ENCODE assay signal across 7 cellular contexts in genomic region chr9:97468658-97469448, GRCh38. TPM values are rescaled to one million over a fixed set of nuclear protein-coding genes. Genes with fewer than 3 reads are reported as not detected.
DNase-seq lines count a peak whose midpoint lies in the region; ATAC-seq and TF ChIP-seq lines count a peak whose summit lies in the region.

No MANE protein-coding gene starts in this region.

- no peaks in the 10 kb centered on the region for H3K79me1 ChIP-seq in IMR-90 (ENCODE audit: low read depth in 1 of 2, low read length in 2 of 2)

- no peak overlapping the region for H3K9ac ChIP-seq in IMR-90 (ENCODE audit: low read depth, low read length)
- H3K9ac ChIP-seq in rectal smooth muscle tissue (ENCODE audit: low read length) = no peak overlapping the region

- H3K4ac ChIP-seq in IMR-90 (ENCODE audit: low read depth, low read length) = no peak overlapping the region

- no peak overlapping the region for H2BK5ac ChIP-seq in IMR-90 (ENCODE audit: low read depth, low read length, poor library complexity, severe bottlenecking)

- H3K4me1 ChIP-seq in IMR-90 (ENCODE audit: control insufficient read depth, insufficient read depth, low read length) (peaks cover 2% of the 10 kb centered on the region), right atrium auricular region (peaks cover 0 to 19% of the 10 kb centered on the region in 2 donors), rectal smooth muscle tissue (ENCODE audit: control insufficient read depth, insufficient read depth, low read length) (peaks cover 5% of the 10 kb centered on the region)

- no TSS peak for BruUV-seq in IMR-90 (replicated peaks; lab: Mats Ljungman, UMichigan)

- no peak overlapping the region for H4K5ac ChIP-seq in IMR-90 (ENCODE audit: low read depth, low read length)

- H2AK9ac ChIP-seq in IMR-90 (replicated peaks; ENCODE audit: low read depth, low read length, poor library complexity) = no peak overlapping the region

- ATAC-seq in GM21786 (IDR thresholded peaks at IDR 0.05; ENCODE audit: unreplicated experiment) (peak; percentile 80), IMR-90 (ENCODE audit: low read depth) (peak; percentile 97)

- H3K4me3 ChIP-seq in IMR-90 (ENCODE audit: insufficient read depth, low read depth, low read length) (no peak overlapping the region), right atrium auricular region (no peak overlapping the region), rectal smooth muscle tissue (ENCODE audit: low read length) (no peak overlapping the region)

- H2BK20ac ChIP-seq in IMR-90 (ENCODE audit: low read depth, low read length) = no peak overlapping the region

- no peaks in the 10 kb centered on the region for H4K20me1 ChIP-seq in IMR-90 (ENCODE audit: insufficient read depth, low read length)

- peak; percentile 55; the same call in 1 of the 2 replicates for TF ChIP-seq POLR2A in IMR-90 (IDR thresholded peaks at IDR 0.05; ENCODE audit: low read depth, low read length)

- peak; percentile 98 for TF ChIP-seq RAD21 in IMR-90 (IDR thresholded peaks at IDR 0.05; ENCODE audit: low read length)

- H3K4me2 ChIP-seq in IMR-90 (ENCODE audit: low read depth, low read length) = no peak overlapping the region

- no peak overlapping the region for H2BK15ac ChIP-seq in IMR-90 (ENCODE audit: low read depth, low read length)

- TF ChIP-seq CTCF in GM10266 (IDR thresholded peaks at IDR 0.05; ENCODE audit: control insufficient read depth, insufficient read depth, low read depth, missing control alignments) = peak; percentile 90
- TF ChIP-seq CTCF in IMR-90 (conservative IDR thresholded peaks at IDR 0.05; ENCODE audit: low read depth, low read length) = peak; percentile 95
- TF ChIP-seq CTCF in right atrium auricular region (IDR thresholded peaks at IDR 0.05) = peak; percentile 62 to 86

- H4K91ac ChIP-seq in IMR-90 (ENCODE audit: insufficient read depth, low read depth, low read length) = no peak overlapping the region

- H3K14ac ChIP-seq in IMR-90 (replicated peaks; ENCODE audit: low read depth, low read length) = no peak overlapping the region

- H3K9me1 ChIP-seq in IMR-90 (ENCODE audit: insufficient read depth, low read length) = peaks cover 3% of the 10 kb centered on the region; the same call in 1 of the 2 replicates

- H3K27me3 ChIP-seq in IMR-90 (ENCODE audit: control insufficient read depth, insufficient read depth, low read length) (no peaks in the 10 kb centered on the region), right atrium auricular region (no peaks in the 10 kb centered on the region), rectal smooth muscle tissue (ENCODE audit: control insufficient read depth, insufficient read depth, low read length) (no peaks in the 10 kb centered on the region)

- POLR2A ChIA-PET in IMR-90 (lab: Charles Lee; ENCODE audit: unreplicated experiment) = interaction anchor here (1.0 kb wide), 1 partner anchor 129 kb away, joined by 3 read pairs; no protein-coding TSS in a partner anchor

- no peak overlapping the region for H3K56ac ChIP-seq in IMR-90 (ENCODE audit: extremely low read depth, insufficient read depth, low read length)

- no CpG with 5 or more reads among the region's 4 CpGs for WGBS in IMR-90 (ENCODE audit: extremely low coverage in 2 of 2, insufficient read length in 1 of 2), 2 experiments

- H3K18ac ChIP-seq in IMR-90 (ENCODE audit: low read depth, low read length) = no peak overlapping the region

- no peak overlapping the region for H3K23ac ChIP-seq in IMR-90 (ENCODE audit: low read depth, low read length)

- H4K8ac ChIP-seq in IMR-90 (ENCODE audit: low read depth in 2 of 2, low read length in 2 of 2) = no peak overlapping the region

- dilution Hi-C loops in IMR-90 (cut with HindIII; ENCODE audit: low sequenced_read_pairs, unreplicated experiment) = no loop called here

- H3K9me3 ChIP-seq in IMR-90 (ENCODE audit: control insufficient read depth, insufficient read depth, low read length) = no peaks in the 10 kb centered on the region
- no peaks in the 10 kb centered on the region for H3K9me3 ChIP-seq in right atrium auricular region

- DNase-seq in GM10266 (ENCODE audit: extremely low spot score) (peak; percentile 75), IMR-90 (peak; percentile 65), RKO (ENCODE audit: low spot score) (peak; percentile 77), right atrium auricular region (ENCODE audit: low spot score) (peak; percentile 90)

- in situ Hi-C loops in IMR-90 (cut with MboI; ENCODE audit: low sequenced_read_pairs) = loop anchor here (5.0 kb wide), 1 partner anchor 148 kb away; no protein-coding TSS in a partner anchor

- CTCF ChIA-PET in IMR-90 (lab: Yijun Ruan, JAX) = interaction anchor here (0.6 to 7.4 kb wide), 15 partner anchors 10 to 164 kb away, joined by 3 to 119 read pairs (median 6); partner anchors contain the start of genes NCBP1, TMOD1 and TSTD2

- peaks cover 3% of the 10 kb centered on the region; the same call in 1 of the 2 replicates for H3K36me3 ChIP-seq in IMR-90 (ENCODE audit: control insufficient read depth, insufficient read depth, low read length)
- no peaks in the 10 kb centered on the region for H3K36me3 ChIP-seq in right atrium auricular region
- H3K36me3 ChIP-seq in rectal smooth muscle tissue (ENCODE audit: control insufficient read depth, insufficient read depth, low read length) = peaks cover 10% of the 10 kb centered on the region

- no peak overlapping the region for H3K27ac ChIP-seq in IMR-90 (ENCODE audit: insufficient read depth, low read length)
- peak overlapping the region; percentile 64 for H3K27ac ChIP-seq in angular gyrus (ENCODE audit: low read depth, low read length)
- H3K27ac ChIP-seq in right atrium auricular region = peak overlapping the region; percentile 72 to 78
- H3K27ac ChIP-seq in rectal smooth muscle tissue (ENCODE audit: low read depth, low read length) = peak overlapping the region; percentile 32

- no peak overlapping the region for H2AK5ac ChIP-seq in IMR-90 (ENCODE audit: low read depth, low read length)

- no peak overlapping the region for H2BK120ac ChIP-seq in IMR-90 (ENCODE audit: low read depth, low read length)

- no peak overlapping the region for H2AFZ ChIP-seq in IMR-90 (replicated peaks; ENCODE audit: low read length, poor library complexity)

- intact Hi-C loops in IMR-90 (cut with micrococcal nuclease) = loop anchor here (1.0 to 10.0 kb wide), 3 partner anchors 129 to 426 kb away; no protein-coding TSS in a partner anchor

TF ChIP-seq in IMR-90, 13 proteins besides CTCF, POLR2A, EP300 and RAD21:
- TF ChIP-seq SMC3 (IDR thresholded peaks at IDR 0.05; ENCODE audit: low read depth, low read length) (peak; percentile 92), MXI1 (IDR thresholded peaks at IDR 0.05; ENCODE audit: borderline replicate concordance, low read depth, low read length) (no peak)

RNA-seq across cellular contexts. Expression of gene TMOD1, which starts 32.6 kb away (rescaled TPM):
- total RNA-seq in IMR-90 (2012; rRNA removed) (0.18 and 0.28 TPM in 2 replicates), right atrium auricular region (100 to 1,000 TPM; 118 to 122 TPM)
- polyA plus RNA-seq in IMR-90 (2012; rRNA removed) = 0.19 and 0.38 TPM in 2 replicates
- 0.16 and 0.26 TPM in 2 replicates for polyA plus RNA-seq in IMR-90 (2012; cell fraction: cytosol; rRNA removed)
- 0.10 and 0.66 TPM in 2 replicates for polyA plus RNA-seq in IMR-90 (2012; cell fraction: nucleus; rRNA removed; ENCODE audit: low replicate concordance)

RNA-seq across cellular contexts. Expression of gene TDRD7, which starts 57.0 kb away (rescaled TPM):
- total RNA-seq in IMR-90 (2012; rRNA removed) (8.1 and 9.7 TPM in 2 replicates), right atrium auricular region (1 to 10 TPM; 6.5 to 7.2 TPM)
- polyA plus RNA-seq in IMR-90 (2012; rRNA removed) = 3.9 and 4.4 TPM in 2 replicates
- polyA plus RNA-seq in IMR-90 (2012; cell fraction: cytosol; rRNA removed) = 1.3 and 1.8 TPM in 2 replicates
- polyA plus RNA-seq in IMR-90 (2012; cell fraction: nucleus; rRNA removed; ENCODE audit: low replicate concordance) = 1.0 and 7.9 TPM in 2 replicates

Comparison
In these comparisons a context has a peak if more than half of its experiments do, and no peak if none do; other contexts are left out.
1. RNA of gene TMOD1, which starts 32.6 kb away (total RNA-seq): 118 to 122 TPM in right atrium auricular region; 0.18 to 0.28 TPM in IMR-90; every median in the first group is over 10 times any median in the second.
2. Peak in every context shown above with its lines, with median percentiles within 50 percentile points of each other: DNase-seq and CTCF ChIP-seq.